ENCODE assay signal across 1 cellular context in the genomic region with DNA sequence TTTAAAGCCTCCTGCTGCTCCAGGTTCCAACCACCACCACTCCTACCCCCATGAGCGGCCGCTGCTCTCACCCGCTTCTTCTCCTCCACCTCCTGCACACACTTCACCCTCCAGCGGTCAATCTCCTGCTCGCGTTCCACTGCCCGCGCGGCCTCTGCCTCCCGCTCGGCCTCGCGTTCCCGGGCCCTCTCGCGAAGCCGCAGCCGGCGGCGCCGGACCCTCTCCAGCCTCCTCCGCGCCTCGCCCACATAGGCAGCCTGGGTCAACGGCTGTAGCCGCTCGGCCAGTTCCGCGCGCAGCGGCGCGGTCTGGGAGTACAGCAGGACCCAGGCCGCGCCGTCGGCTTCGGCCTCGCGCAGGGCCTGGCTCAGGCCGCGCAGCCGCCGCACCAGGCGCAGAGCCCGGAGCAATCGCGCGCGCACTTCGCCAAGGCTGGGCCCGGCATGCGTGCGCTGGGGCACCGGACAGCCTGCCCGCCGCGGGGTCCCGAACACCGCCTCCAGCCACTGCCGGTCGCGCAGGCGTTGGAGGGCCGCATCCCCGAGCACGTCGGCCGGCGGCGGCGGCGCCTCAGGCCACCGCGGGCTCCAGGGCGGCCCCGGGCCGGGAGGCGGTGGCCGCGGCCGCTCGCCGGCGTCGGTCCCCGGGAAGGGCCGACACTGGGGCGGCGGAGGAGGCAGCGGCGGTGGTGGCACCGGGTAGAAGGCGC.
TF ChIP-seq lines count a peak whose summit lies in the region.

No MANE protein-coding gene starts in this region.

TF ChIP-seq in GM12878, 131 proteins besides CTCF, POLR2A, EP300 and RAD21:
- 0 out of 2 replicates have a peak, but pooled peaks have one; percentile 52 for TF ChIP-seq BACH1 (IDR thresholded peaks at IDR 0.05; ENCODE audit: borderline replicate concordance)
- no peak for TF ChIP-seq CHD4 (IDR thresholded peaks at IDR 0.05)
- no peak for TF ChIP-seq ZNF274 (IDR thresholded peaks at IDR 0.05; ENCODE audit: insufficient read depth, insufficient read length)
- 0 out of 2 replicates have a peak, but pooled peaks have one; percentile 7 for TF ChIP-seq TCF3 (IDR thresholded peaks at IDR 0.05; ENCODE audit: borderline replicate concordance, insufficient read depth, low read depth, low read length)
- TF ChIP-seq ZNF24 (IDR thresholded peaks at IDR 0.05) = no peak
- TF ChIP-seq RCOR1 (conservative IDR thresholded peaks at IDR 0.05; ENCODE audit: low read depth, low read length) = no peak
- TF ChIP-seq NFYA (IDR thresholded peaks at IDR 0.05; ENCODE audit: borderline replicate concordance, low read depth, low read length) = no peak
- no peak for TF ChIP-seq NBN (IDR thresholded peaks at IDR 0.05)
- TF ChIP-seq SIN3A (IDR thresholded peaks at IDR 0.05; ENCODE audit: low read depth, low read length) = peak; percentile 11; the same call in 1 of the 2 replicates
- TF ChIP-seq HDAC6 (IDR thresholded peaks at IDR 0.05; ENCODE audit: unreplicated experiment) = peak; percentile 33
- no peak for TF ChIP-seq GABPA (IDR thresholded peaks at IDR 0.05; ENCODE audit: low read depth)
- TF ChIP-seq, protein P1, sequence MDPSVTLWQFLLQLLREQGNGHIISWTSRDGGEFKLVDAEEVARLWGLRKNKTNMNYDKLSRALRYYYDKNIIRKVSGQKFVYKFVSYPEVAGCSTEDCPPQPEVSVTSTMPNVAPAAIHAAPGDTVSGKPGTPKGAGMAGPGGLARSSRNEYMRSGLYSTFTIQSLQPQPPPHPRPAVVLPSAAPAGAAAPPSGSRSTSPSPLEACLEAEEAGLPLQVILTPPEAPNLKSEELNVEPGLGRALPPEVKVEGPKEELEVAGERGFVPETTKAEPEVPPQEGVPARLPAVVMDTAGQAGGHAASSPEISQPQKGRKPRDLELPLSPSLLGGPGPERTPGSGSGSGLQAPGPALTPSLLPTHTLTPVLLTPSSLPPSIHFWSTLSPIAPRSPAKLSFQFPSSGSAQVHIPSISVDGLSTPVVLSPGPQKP (IDR thresholded peaks at IDR 0.05; ENCODE audit: low read depth, low read length) = no peak
- TF ChIP-seq USF1 (IDR thresholded peaks at IDR 0.05; ENCODE audit: borderline replicate concordance, extremely low read length, insufficient read depth, low read depth, low read length) = no peak
- TF ChIP-seq MTA2 (IDR thresholded peaks at IDR 0.05; ENCODE audit: low read depth) = no peak
- TF ChIP-seq RUNX3 (IDR thresholded peaks at IDR 0.05; ENCODE audit: low read length) = 0 out of 2 replicates have a peak, but pooled peaks have one; percentile 11
- TF ChIP-seq ZNF687 (IDR thresholded peaks at IDR 0.05) = no peak
- no peak for TF ChIP-seq LARP7 (IDR thresholded peaks at IDR 0.05)
- no peak for TF ChIP-seq BRCA1 (IDR thresholded peaks at IDR 0.05; ENCODE audit: low read depth, low read length)
- TF ChIP-seq ZZZ3 (IDR thresholded peaks at IDR 0.05; ENCODE audit: control insufficient read depth, insufficient read length, low read depth) = no peak
- TF ChIP-seq CHD1 (IDR thresholded peaks at IDR 0.05; ENCODE audit: low read depth, low read length) = no peak
- no peak for TF ChIP-seq MTA3 (IDR thresholded peaks at IDR 0.05; ENCODE audit: borderline replicate concordance, low read length)
- 0 out of 4 replicates have a peak, but pooled peaks of 1 of the 2 experiments have one; percentile 29 for TF ChIP-seq BHLHE40 (IDR thresholded peaks at IDR 0.05; ENCODE audit: borderline replicate concordance in 1 of 2, low read depth in 2 of 2, low read length in 1 of 2)
- TF ChIP-seq SMARCA5 (IDR thresholded peaks at IDR 0.05) = no peak
- no peak for TF ChIP-seq FOXK2 (IDR thresholded peaks at IDR 0.05)
- no peak for TF ChIP-seq FOS (IDR thresholded peaks at IDR 0.05; ENCODE audit: borderline replicate concordance, extremely low read depth, insufficient read length)
- 0 out of 2 replicates have a peak, but pooled peaks have one; percentile 44 for TF ChIP-seq CHD2 (IDR thresholded peaks at IDR 0.05; ENCODE audit: borderline replicate concordance, low read depth, low read length)
